ENCODE assay signal across 18 cellular contexts in genomic region chr4:126603851-126604250, GRCh38.
DNase-seq lines count a peak whose midpoint lies in the region; ATAC-seq, FAIRE-seq and TF ChIP-seq lines count a peak whose summit lies in the region.
"Had no signal": no experiment of that assay in that cellular context is flagged by ENCODE, and none has a peak within 500 bp of the region (broad histone marks: within the 10 kb centered on the region; RNA-seq: fewer than 3 reads in every experiment).

No MANE protein-coding gene starts in this region.

- WGBS in SK-N-SH (ENCODE audit: low lambda C conversion rate): 96% methylated on average over 2 of the region's 2 CpGs
- 46% methylated on average over 2 of the region's 2 CpGs for WGBS in smooth muscle cell (ENCODE audit: low lambda C conversion rate)

- H3K4me1 ChIP-seq in SK-N-SH (ENCODE audit: control insufficient read depth in 1 of 2, insufficient read depth in 2 of 2, low read depth in 1 of 2, low read length in 1 of 2): peaks cover 0 to 4% of the 10 kb centered on the region in 2 experiments; a peak in 1 of 4 replicates
- no peaks in the 10 kb centered on the region for H3K4me1 ChIP-seq in endothelial cell of umbilical vein (ENCODE audit: control insufficient read depth, extremely low read depth, insufficient read depth, low read length)
- H3K4me1 ChIP-seq in smooth muscle cell (ENCODE audit: low read depth): no peaks in the 10 kb centered on the region
- H3K4me1 ChIP-seq: A549, BLaER1 had no signal

- no peak for FAIRE-seq in endothelial cell of umbilical vein (lab: Jason Lieb, UNC)
- FAIRE-seq: A549, HepG2 had no signal

- no peaks in the 10 kb centered on the region for H3K9me2 ChIP-seq in SK-N-SH

- no peak for TF ChIP-seq POLR2A in endothelial cell of umbilical vein (IDR thresholded peaks at IDR 0.05; ENCODE audit: low read depth, low read length)

- H3K4me3 ChIP-seq in SK-N-SH (ENCODE audit: low read depth in 2 of 2, low read length in 1 of 2) (no peak overlapping the region; a peak in 1 of 4 replicates), endothelial cell of umbilical vein (replicated peaks in 1 of 3; ENCODE audit: insufficient read depth in 1 of 3, low read depth in 1 of 3, low read length in 3 of 3) (no peak overlapping the region), smooth muscle cell (no peak overlapping the region)
- H3K4me3 ChIP-seq: A549, BLaER1 had no signal

- H3K27ac ChIP-seq in SK-N-SH (ENCODE audit: low read depth in 2 of 2, low read length in 1 of 2) (no peak overlapping the region), endothelial cell of umbilical vein (ENCODE audit: insufficient read depth, low read depth, low read length) (no peak overlapping the region), smooth muscle cell (ENCODE audit: low read depth) (no peak overlapping the region)
- H3K27ac ChIP-seq: 22Rv1, A549, BLaER1 had no signal

- ATAC-seq in SK-N-SH treated with all-trans-retinoic acid at 6 μM for 48 hours: peak; percentile 44; the same call in 2 of the 3 replicates
- ATAC-seq in HG03432 (IDR thresholded peaks at IDR 0.05; ENCODE audit: unreplicated experiment): peak; percentile 10
- no peak for ATAC-seq in HG03469 (IDR thresholded peaks at IDR 0.05; ENCODE audit: unreplicated experiment)
- no peak for ATAC-seq in GM18873 (IDR thresholded peaks at IDR 0.05; ENCODE audit: low FRiP score, unreplicated experiment)

- CTCF ChIA-PET in SK-N-SH (lab: Yijun Ruan, JAX): interaction anchor here (0.6 to 3.3 kb wide), 10 partner anchors 15 to 1290 kb away, joined by 3 to 26 read pairs (median 4); partner anchors contain the start of gene FAT4
- CTCF ChIA-PET in endothelial cell of umbilical vein (lab: Charles Lee): interaction anchor here (0.7 to 4.2 kb wide), 13 partner anchors 11 to 1290 kb away, joined by 3 to 39 read pairs (median 4); partner anchors contain the start of gene FAT4

- H2AFZ ChIP-seq in SK-N-SH (ENCODE audit: low read depth) (no peak overlapping the region; the same call in 1 of the 2 replicates), endothelial cell of umbilical vein (ENCODE audit: low read depth, low read length) (no peak overlapping the region), smooth muscle cell (ENCODE audit: low read depth) (peak overlapping the region; percentile 34)

- H3K36me3 ChIP-seq in SK-N-SH (replicated peaks in 1 of 2; ENCODE audit: control insufficient read depth in 1 of 2, insufficient read depth in 2 of 2, low read length in 1 of 2): no peaks in the 10 kb centered on the region
- no peaks in the 10 kb centered on the region for H3K36me3 ChIP-seq in endothelial cell of umbilical vein (ENCODE audit: control insufficient read depth in 2 of 2, extremely low read depth in 1 of 2, insufficient read depth in 2 of 2, low read length in 2 of 2)
- H3K36me3 ChIP-seq in smooth muscle cell (ENCODE audit: low read depth): no peaks in the 10 kb centered on the region
- H3K36me3 ChIP-seq: BLaER1 had no signal

- H3K9me3 ChIP-seq in SK-N-SH (no peaks in the 10 kb centered on the region), endothelial cell of umbilical vein (replicated peaks; ENCODE audit: control insufficient read depth, insufficient read depth, low read length) (no peaks in the 10 kb centered on the region), smooth muscle cell (replicated peaks; ENCODE audit: low read depth) (no peaks in the 10 kb centered on the region)
- H3K9me3 ChIP-seq: A549, BLaER1 had no signal

- dilution Hi-C loops in endothelial cell of umbilical vein (cut with MboI; ENCODE audit: extremely low pct_ligation_motif_present, low sequenced_read_pairs): no loop called here

- no TSS peak for BruUV-seq in endothelial cell of umbilical vein (replicated peaks; lab: Mats Ljungman, UMichigan)

- no peak for TF ChIP-seq RAD21 in SK-N-SH (IDR thresholded peaks at IDR 0.05; ENCODE audit: low read length)

- DNase-seq in SK-N-SH: no peak
- DNase-seq in endothelial cell of umbilical vein (ENCODE audit: low read depth, low spot score): peak; percentile 3
- DNase-seq in smooth muscle cell (lab: John Stamatoyannopoulos, UW; ENCODE audit: unreplicated experiment): no peak
- no peak for DNase-seq in NOMO-1 treated with DMSO at 0.1 percent for 48 hours (lab: John Stamatoyannopoulos, UW; ENCODE audit: unreplicated experiment)
- DNase-seq: CD4-positive, alpha-beta memory T cell; DMS79 treated with DMSO at 0.1 percent for 48 hours; GF-D8; GOT3; H7; KG1 had no signal

- H4K20me1 ChIP-seq in SK-N-SH (ENCODE audit: insufficient read depth) (no peaks in the 10 kb centered on the region), endothelial cell of umbilical vein (replicated peaks; ENCODE audit: control insufficient read depth, extremely low read depth, insufficient read depth, low read length) (no peaks in the 10 kb centered on the region), smooth muscle cell (ENCODE audit: low read depth) (no peaks in the 10 kb centered on the region)
- H4K20me1 ChIP-seq: BLaER1 had no signal

- H3K9ac ChIP-seq in SK-N-SH (no peak overlapping the region), endothelial cell of umbilical vein (replicated peaks; ENCODE audit: extremely low read depth, insufficient read depth, low read length) (no peak overlapping the region), smooth muscle cell (ENCODE audit: low read depth) (no peak overlapping the region)
- H3K9ac ChIP-seq: BLaER1 had no signal

- H3F3A ChIP-seq in SK-N-SH (replicated peaks; ENCODE audit: insufficient read depth): no peaks in the 10 kb centered on the region
- no peaks in the 10 kb centered on the region for H3F3A ChIP-seq in smooth muscle cell (ENCODE audit: low read depth)

- H3K79me2 ChIP-seq in SK-N-SH (ENCODE audit: insufficient read depth) (no peaks in the 10 kb centered on the region), endothelial cell of umbilical vein (ENCODE audit: control insufficient read depth, insufficient read depth, low read length) (no peaks in the 10 kb centered on the region), smooth muscle cell (ENCODE audit: low read depth) (no peaks in the 10 kb centered on the region)

- intact Hi-C loops in endothelial cell of umbilical vein (cut with micrococcal nuclease): loop anchor here (10.0 kb wide), 1 partner anchor 849 kb away; no protein-coding TSS in a partner anchor

- no peaks in the 10 kb centered on the region for H3K9me1 ChIP-seq in endothelial cell of umbilical vein (replicated peaks; ENCODE audit: control insufficient read depth, extremely low read depth, insufficient read depth, low read length)

- H3K4me2 ChIP-seq in SK-N-SH: no peak overlapping the region
- no peak overlapping the region for H3K4me2 ChIP-seq in endothelial cell of umbilical vein (ENCODE audit: insufficient read depth, low read length)
- no peak overlapping the region for H3K4me2 ChIP-seq in smooth muscle cell
- H3K4me2 ChIP-seq: A549, BLaER1 had no signal

- TF ChIP-seq CTCF in SK-N-SH (IDR thresholded peaks at IDR 0.05) (no peak), endothelial cell of umbilical vein (IDR thresholded peaks at IDR 0.05; ENCODE audit: extremely low read depth in 1 of 2, insufficient read depth in 1 of 2, low read depth in 1 of 2, low read length in 2 of 2) (no peak), smooth muscle cell (IDR thresholded peaks at IDR 0.05; ENCODE audit: borderline replicate concordance, insufficient read depth, poor library complexity, severe bottlenecking) (no peak)

- POLR2A ChIA-PET in SK-N-SH (lab: Yijun Ruan, JAX) (no interaction called here), endothelial cell of umbilical vein (lab: Charles Lee) (no interaction called here)

- H3K27me3 ChIP-seq in SK-N-SH (ENCODE audit: insufficient read depth): no peaks in the 10 kb centered on the region
- no peaks in the 10 kb centered on the region for H3K27me3 ChIP-seq in endothelial cell of umbilical vein (ENCODE audit: control insufficient read depth in 2 of 2, insufficient read depth in 2 of 2, low read length in 2 of 2)
- H3K27me3 ChIP-seq in smooth muscle cell (ENCODE audit: low read depth): no peaks in the 10 kb centered on the region
- H3K27me3 ChIP-seq: BLaER1 had no signal

- TF ChIP-seq EP300 in SK-N-SH (IDR thresholded peaks at IDR 0.05; ENCODE audit: borderline replicate concordance in 1 of 2, low read depth in 1 of 2, low read length in 1 of 2): no peak

TF ChIP-seq in SK-N-SH treated with all-trans-retinoic acid at 6 μM for 48 hours, 23 proteins besides CTCF, POLR2A, EP300 and RAD21 (continues in another document):
- TF ChIP-seq TCF4 (CRISPR knock-in tag; IDR thresholded peaks at IDR 0.05; ENCODE audit: borderline replicate concordance): no peak
- TF ChIP-seq TOX (CRISPR knock-in tag; IDR thresholded peaks at IDR 0.05; ENCODE audit: borderline replicate concordance): no peak
- no peak for TF ChIP-seq RARB (CRISPR knock-in tag; IDR thresholded peaks at IDR 0.05)
- TF ChIP-seq OSR1 (CRISPR knock-in tag; IDR thresholded peaks at IDR 0.05): no peak
- no peak for TF ChIP-seq ZC3H10 (CRISPR knock-in tag; IDR thresholded peaks at IDR 0.05)
- no peak for TF ChIP-seq ZFP3 (CRISPR knock-in tag; IDR thresholded peaks at IDR 0.05)
- TF ChIP-seq GLIS3 (CRISPR knock-in tag; IDR thresholded peaks at IDR 0.05): no peak
- TF ChIP-seq CSDC2 (CRISPR knock-in tag; IDR thresholded peaks at IDR 0.05): no peak

TF ChIP-seq in SK-N-SH, 30 proteins besides CTCF, POLR2A, EP300 and RAD21 (continues in another document):
- no peak for TF ChIP-seq MXI1 (IDR thresholded peaks at IDR 0.05; ENCODE audit: low read depth, low read length)
- no peak for TF ChIP-seq PBX3 (IDR thresholded peaks at IDR 0.05)
- no peak for TF ChIP-seq EZH2phosphoT487 (IDR thresholded peaks at IDR 0.05; ENCODE audit: borderline replicate concordance, low read depth)

TF ChIP-seq in endothelial cell of umbilical vein, 7 proteins besides CTCF, POLR2A, EP300 and RAD21:
- TF ChIP-seq MAX (IDR thresholded peaks at IDR 0.05; ENCODE audit: insufficient read depth, insufficient read length) (no peak), JUN (IDR thresholded peaks at IDR 0.05; ENCODE audit: borderline replicate concordance, insufficient read depth, insufficient read length, low read depth) (no peak), FOS (IDR thresholded peaks at IDR 0.05; ENCODE audit: borderline replicate concordance, insufficient read depth, low read length) (no peak), POLR2AphosphoS5 (IDR thresholded peaks at IDR 0.05; ENCODE audit: insufficient read depth, low read depth, low read length) (no peak), EZH2 (IDR thresholded peaks at IDR 0.05; ENCODE audit: borderline replicate concordance, low read depth, low read length, severe bottlenecking) (no peak), GATA2 (IDR thresholded peaks at IDR 0.05; ENCODE audit: insufficient read depth, insufficient read length, low read depth, low read length) (no peak), MYC (IDR thresholded peaks at IDR 0.05; ENCODE audit: low read depth, low read length) (no peak)

Comparison
In these comparisons a context has a peak if more than half of its experiments do, and no peak if none do; other contexts are left out.
1. ATAC-seq: peak in SK-N-SH treated with all-trans-retinoic acid at 6 μM for 48 hours (single experiment) and HG03432 (single experiment); none in HG03469 (single experiment) and GM18873 (single experiment).